In the genomic region with DNA sequence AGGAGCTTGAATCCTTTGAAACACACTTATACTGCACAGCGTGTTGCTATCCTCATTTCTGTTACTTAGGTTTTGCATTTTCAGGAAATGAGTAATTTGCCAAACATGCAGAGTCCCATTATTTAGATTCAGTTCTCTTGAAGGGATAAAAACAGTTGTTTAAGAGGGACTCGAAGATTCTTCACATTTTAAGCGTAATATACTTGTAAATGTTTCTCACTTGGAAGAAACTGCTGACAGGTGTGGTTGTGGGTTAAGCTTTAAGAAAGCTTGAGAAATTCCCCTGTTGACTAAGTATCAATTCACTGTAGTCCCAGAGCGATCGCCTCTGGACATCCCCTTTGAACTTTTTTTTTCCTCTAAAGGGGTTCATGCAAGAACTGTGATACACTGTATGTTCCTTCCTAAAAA, we compare ENCODE assay signal across 8 cellular contexts.
DNase-seq lines count a peak whose midpoint lies in the region; ATAC-seq and TF ChIP-seq lines count a peak whose summit lies in the region.

No MANE protein-coding gene starts in this region.

- in situ Hi-C loops in astrocyte of the spinal cord (cut with HindIII; ENCODE audit: low sequenced_read_pairs): no loop called here

- no peaks in the 10 kb centered on the region for H3K36me3 ChIP-seq in DND-41 (ENCODE audit: insufficient read depth, low read length)

- ATAC-seq in DND-41 (ENCODE audit: insufficient read depth, low read depth): peak; percentile 49
- peak; percentile 68 for ATAC-seq in GM21381 (IDR thresholded peaks at IDR 0.05; ENCODE audit: unreplicated experiment)
- peak; percentile 69 for ATAC-seq in HG03558 (IDR thresholded peaks at IDR 0.05; ENCODE audit: extremely low read depth, unreplicated experiment)

- peak overlapping the region; percentile 48 for H2AFZ ChIP-seq in DND-41 (ENCODE audit: low read depth, low read length)

- peak overlapping the region; percentile 65 for H3K4me2 ChIP-seq in DND-41 (ENCODE audit: insufficient read depth, low read length)

- DNase-seq in DND-41 (peak; percentile 30), astrocyte of the spinal cord (ENCODE audit: low read depth, low spot score) (peak; percentile 89), retinal pigment epithelial cell (ENCODE audit: low read depth) (peak; percentile 58), iPS-NIHi11 (ENCODE audit: low spot score) (no peak), 8988T (no peak), middle frontal gyrus (ENCODE audit: extremely low spot score, low spot score) (no peak)

- no peaks in the 10 kb centered on the region for H3K27me3 ChIP-seq in DND-41 (ENCODE audit: insufficient read depth, low read length, poor library complexity)

- H3K79me2 ChIP-seq in DND-41 (ENCODE audit: insufficient read depth, low read length): peaks cover 34% of the 10 kb centered on the region

- peak overlapping the region; percentile 84 for H3K27ac ChIP-seq in DND-41 (ENCODE audit: low read length)

- peaks cover 94% of the 10 kb centered on the region for H3K4me1 ChIP-seq in DND-41 (ENCODE audit: insufficient read depth, low read length)

- peak overlapping the region; percentile 58 for H3K9ac ChIP-seq in DND-41 (ENCODE audit: low read depth, low read length)

- TF ChIP-seq CTCF in DND-41 (IDR thresholded peaks at IDR 0.05; ENCODE audit: borderline replicate concordance, extremely low read depth, low read length, poor library complexity, severe bottlenecking) (no peak), astrocyte of the spinal cord (IDR thresholded peaks at IDR 0.05; ENCODE audit: low read depth, low read length) (no peak), retinal pigment epithelial cell (conservative IDR thresholded peaks at IDR 0.05; ENCODE audit: low read depth, low read length) (no peak)

- H3K4me3 ChIP-seq in DND-41 (ENCODE audit: low read depth in 1 of 2, low read length in 2 of 2): peak overlapping the region in 1 of 2 experiments; percentile 40; a peak in 2 of 4 replicates
- no peak overlapping the region for H3K4me3 ChIP-seq in astrocyte of the spinal cord (ENCODE audit: low read depth, low read length)
- peak overlapping the region; percentile 10 for H3K4me3 ChIP-seq in retinal pigment epithelial cell (ENCODE audit: low read length)

- no peaks in the 10 kb centered on the region for H3K9me3 ChIP-seq in DND-41 (ENCODE audit: insufficient read depth, low read length, severe bottlenecking)

- no peaks in the 10 kb centered on the region for H4K20me1 ChIP-seq in DND-41 (ENCODE audit: insufficient read depth, low read length)

Comparison
In these comparisons a context has a peak if more than half of its experiments do, and no peak if none do; other contexts are left out.
1. DNase-seq: peak in DND-41 (single experiment), astrocyte of the spinal cord (single experiment) and retinal pigment epithelial cell (single experiment); none in iPS-NIHi11 (single experiment), 8988T (single experiment) and middle frontal gyrus (single experiment).
2. Peak in every context shown above with its lines, with median percentiles within 50 percentile points of each other: ATAC-seq.